1 cellular context compared by ENCODE assay signal in the genomic region with DNA sequence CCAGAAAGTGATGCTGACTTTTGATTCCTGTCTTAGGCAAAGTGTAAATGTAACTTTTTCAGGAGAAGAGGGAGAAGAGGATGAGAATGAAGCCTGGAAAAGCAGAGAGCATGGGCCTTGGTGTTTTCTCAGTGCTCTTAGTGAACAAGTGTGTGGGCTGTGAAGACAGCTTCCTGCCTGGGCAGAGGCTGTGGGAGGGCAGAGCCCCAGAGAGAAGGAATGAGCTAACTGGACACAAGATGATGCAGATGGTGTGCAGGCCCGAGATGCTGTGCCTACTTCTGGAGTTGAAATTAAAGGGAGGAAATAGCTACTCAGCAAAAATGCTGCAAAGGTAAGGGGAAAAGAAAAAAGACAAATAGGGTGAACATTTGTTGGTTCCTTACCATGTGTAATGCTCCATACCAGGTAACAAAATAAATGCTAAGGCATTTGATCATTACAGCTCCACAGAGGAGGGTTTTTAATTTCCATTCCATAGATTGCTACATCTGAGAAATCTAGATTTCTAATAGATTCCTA.
TF ChIP-seq lines count a peak whose summit lies in the region.

No MANE protein-coding gene starts in this region.

TF ChIP-seq in IMR-90, 13 proteins besides CTCF, POLR2A, EP300 and RAD21:
- no peak for TF ChIP-seq MXI1 (IDR thresholded peaks at IDR 0.05; ENCODE audit: borderline replicate concordance, low read depth, low read length)
- TF ChIP-seq MAFK (IDR thresholded peaks at IDR 0.05; ENCODE audit: low read depth, low read length), result 0 out of 2 replicates have a peak, but pooled peaks have one; percentile 11
- TF ChIP-seq SMC3 (IDR thresholded peaks at IDR 0.05; ENCODE audit: low read depth, low read length), result no peak
